1 cellular context compared by ENCODE assay signal in genomic region chr9:134535171-134535570, GRCh38.
TF ChIP-seq lines count a peak whose summit lies in the region.

No MANE protein-coding gene starts in this region.

TF ChIP-seq in IMR-90, 13 proteins besides CTCF, POLR2A, EP300 and RAD21:
- TF ChIP-seq MAFK (IDR thresholded peaks at IDR 0.05; ENCODE audit: low read depth, low read length) (no peak), CEBPB (IDR thresholded peaks at IDR 0.05; ENCODE audit: low read depth, low read length) (no peak), CHD1 (IDR thresholded peaks at IDR 0.05; ENCODE audit: low read depth, low read length) (no peak), BHLHE40 (IDR thresholded peaks at IDR 0.05; ENCODE audit: low read depth, low read length) (no peak), FOS (IDR thresholded peaks at IDR 0.05; ENCODE audit: low read depth, low read length) (no peak), RCOR1 (IDR thresholded peaks at IDR 0.05; ENCODE audit: insufficient replicate concordance, low read length) (no peak), MAZ (IDR thresholded peaks at IDR 0.05; ENCODE audit: borderline replicate concordance, low read depth, low read length) (no peak), USF2 (IDR thresholded peaks at IDR 0.05; ENCODE audit: low read depth, low read length) (no peak), MXI1 (IDR thresholded peaks at IDR 0.05; ENCODE audit: borderline replicate concordance, low read depth, low read length) (no peak), ELK1 (IDR thresholded peaks at IDR 0.05; ENCODE audit: borderline replicate concordance, low read depth, low read length) (no peak), NFE2L2 (IDR thresholded peaks at IDR 0.05; ENCODE audit: low read depth, low read length) (no peak), RFX5 (IDR thresholded peaks at IDR 0.05; ENCODE audit: low read depth, low read length) (no peak), SMC3 (IDR thresholded peaks at IDR 0.05; ENCODE audit: low read depth, low read length) (no peak)
